Comparison of ENCODE assay signal across 21 cellular contexts in genomic region chr6:149683256-149683860, GRCh38. TPM values are rescaled to one million over a fixed set of nuclear protein-coding genes. Genes with fewer than 3 reads are reported as not detected.
DNase-seq lines count a peak whose midpoint lies in the region; ATAC-seq and TF ChIP-seq lines count a peak whose summit lies in the region.
"Had no signal": no experiment of that assay in that cellular context is flagged by ENCODE, and none has a peak within 500 bp of the region (broad histone marks: within the 10 kb centered on the region; RNA-seq: fewer than 3 reads in every experiment).

No MANE protein-coding gene starts in this region.

- TF ChIP-seq POLR2A in gastrocnemius medialis (IDR thresholded peaks at IDR 0.05), result no peak

- no peaks in the 10 kb centered on the region for H3K9me3 ChIP-seq in Panc1 (ENCODE audit: control insufficient read depth, insufficient read depth, low read depth, low read length)
- H3K9me3 ChIP-seq in cardiac muscle cell (ENCODE audit: low read depth), result no peaks in the 10 kb centered on the region
- no peaks in the 10 kb centered on the region for H3K9me3 ChIP-seq in gastrocnemius medialis
- H3K9me3 ChIP-seq: A549, breast epithelium, SK-N-SH had no signal

- H3K9me3 Mint-ChIP-seq in activated T-helper 1 cell treated with anti-CD3 and anti-CD28 coated beads, Interleukin-12 subunit alpha, Interleukin-12 subunit beta, Interleukin-2, Interleukin-4 antibody, amounts not matched to agents 30 ng/mL and 10 ng/mL and 1 ng/mL, durations not matched to agents 14 hours and 24 hours and 36 hours, result no peaks in the 10 kb centered on the region
- H3K9me3 Mint-ChIP-seq: activated naive CD8-positive, alpha-beta T cell treated with anti-CD3 and anti-CD28 coated beads for 36 hours; CD4-positive, alpha-beta memory T cell had no signal

- peaks cover 28% of the 10 kb centered on the region for H3K36me3 Mint-ChIP-seq in activated T-helper 1 cell treated with anti-CD3 and anti-CD28 coated beads, Interleukin-12 subunit alpha, Interleukin-12 subunit beta, Interleukin-2, Interleukin-4 antibody, amounts not matched to agents 30 ng/mL and 10 ng/mL and 1 ng/mL, durations not matched to agents 14 hours and 24 hours and 36 hours (ENCODE audit: low read depth)

- POLR2A ChIA-PET in Panc1 (lab: Charles Lee), result no interaction called here

- ATAC-seq in Right ventricle myocardium inferior (peak; percentile 82), Panc1 (no peak), gastrocnemius medialis (peak; percentile 95 to 99), GM21447 (IDR thresholded peaks at IDR 0.05; ENCODE audit: unreplicated experiment) (no peak)
- ATAC-seq: A549; left colon; stimulated activated naive CD8-positive, alpha-beta T cell treated with anti-CD3 and anti-CD28 coated beads, Interleukin-15, Interleukin-2, amounts not matched to agents 100 U/mL and 50 U/mL, for 24 hours had no signal

- peaks cover 26% of the 10 kb centered on the region for H3K4me1 Mint-ChIP-seq in activated T-helper 1 cell treated with anti-CD3 and anti-CD28 coated beads, Interleukin-12 subunit alpha, Interleukin-12 subunit beta, Interleukin-2, Interleukin-4 antibody, amounts not matched to agents 30 ng/mL and 10 ng/mL and 1 ng/mL, durations not matched to agents 14 hours and 24 hours and 36 hours (ENCODE audit: low read depth)

- no peaks in the 10 kb centered on the region for H3K4me1 ChIP-seq in Panc1 (ENCODE audit: control insufficient read depth, insufficient read depth, low read length)
- H3K4me1 ChIP-seq in cardiac muscle cell (ENCODE audit: low read depth), result peaks cover 9% of the 10 kb centered on the region
- peaks cover 31 to 40% of the 10 kb centered on the region in 2 donors for H3K4me1 ChIP-seq in gastrocnemius medialis
- H3K4me1 ChIP-seq: A549, breast epithelium had no signal

- no peak for DNase-seq in Right ventricle myocardium inferior (ENCODE audit: missing footprints)
- no peak for DNase-seq in cardiac septum (ENCODE audit: low spot score)
- DNase-seq in Panc1 (ENCODE audit: low read depth, low spot score), result no peak
- DNase-seq in cardiac muscle cell (ENCODE audit: low read depth in 1 of 2, low spot score in 1 of 2), result no peak
- DNase-seq in gastrocnemius medialis, result peak; percentile 6 to 66
- DNase-seq in activated T-helper 1 cell treated with anti-CD3 and anti-CD28 coated beads, Interleukin-12 subunit alpha, Interleukin-12 subunit beta, Interleukin-2, Interleukin-4 antibody, amounts not matched to agents 30 ng/mL and 10 ng/mL and 1 ng/mL, durations not matched to agents 14 hours and 24 hours and 36 hours (ENCODE audit: low spot score), result no peak
- DNase-seq in A172 (ENCODE audit: low spot score), result no peak
- DNase-seq: activated CD4-positive, alpha-beta T cell treated with anti-CD3 and anti-CD28 coated beads, Interleukin-2, amount 50 U/mL, for 1 hour; activated naive CD8-positive, alpha-beta T cell treated with anti-CD3 and anti-CD28 coated beads for 36 hours; activated T-cell treated with anti-CD3 and anti-CD28 coated beads, Interleukin-2, amount 50 U/mL, for 1 hour; CD4-positive, alpha-beta memory T cell; H7; left colon; NCI-H187; OCI-M1; SK-N-SH; stimulated activated CD4-positive, alpha-beta T cell treated with anti-CD3 and anti-CD28 coated beads, Interleukin-15, amount 100 ng/mL, for 24 hours; stimulated activated naive CD8-positive, alpha-beta T cell treated with anti-CD3 and anti-CD28 coated beads, Interleukin-15, Interleukin-2, amounts not matched to agents 100 U/mL and 50 U/mL, for 24 hours had no signal

- no peaks in the 10 kb centered on the region for H3K27me3 Mint-ChIP-seq in activated T-helper 1 cell treated with anti-CD3 and anti-CD28 coated beads, Interleukin-12 subunit alpha, Interleukin-12 subunit beta, Interleukin-2, Interleukin-4 antibody, amounts not matched to agents 30 ng/mL and 10 ng/mL and 1 ng/mL, durations not matched to agents 14 hours and 24 hours and 36 hours (ENCODE audit: insufficient read depth)
- H3K27me3 Mint-ChIP-seq: activated naive CD8-positive, alpha-beta T cell treated with anti-CD3 and anti-CD28 coated beads for 36 hours; CD4-positive, alpha-beta memory T cell had no signal

- H3K36me3 ChIP-seq in Panc1 (ENCODE audit: control insufficient read depth, insufficient read depth, low read length) (peaks cover 16% of the 10 kb centered on the region), cardiac muscle cell (peaks cover 22% of the 10 kb centered on the region), gastrocnemius medialis (peaks cover 0 to 5% of the 10 kb centered on the region in 2 donors)
- H3K36me3 ChIP-seq: breast epithelium had no signal

- in situ Hi-C loops in Panc1 (cut with HindIII; ENCODE audit: low pct_unique_long_range_greater_than_20kb, low sequenced_read_pairs), result no loop called here
- in situ Hi-C loops in gastrocnemius medialis (cut with MboI; ENCODE audit: low sequenced_read_pairs in 4 of 4), result no loop called here

- H3K27ac ChIP-seq in Panc1 (ENCODE audit: low read length), result no peak overlapping the region
- peak overlapping the region; percentile 53 for H3K27ac ChIP-seq in cardiac muscle cell
- peak overlapping the region; percentile 77 to 84 (median 82) for H3K27ac ChIP-seq in gastrocnemius medialis
- H3K27ac ChIP-seq: A549, breast epithelium had no signal

- H3K27me3 ChIP-seq in Panc1 (ENCODE audit: control insufficient read depth, insufficient read depth, low read length) (no peaks in the 10 kb centered on the region), cardiac muscle cell (no peaks in the 10 kb centered on the region), gastrocnemius medialis (no peaks in the 10 kb centered on the region)
- H3K27me3 ChIP-seq: breast epithelium had no signal

- TF ChIP-seq CTCF in Panc1 (IDR thresholded peaks at IDR 0.05) (no peak), cardiac muscle cell (IDR thresholded peaks at IDR 0.05; ENCODE audit: low read depth, low read length) (no peak), gastrocnemius medialis (IDR thresholded peaks at IDR 0.05 in 4 of 5, conservative IDR thresholded peaks at IDR 0.05 in 1 of 5) (no peak)

- intact Hi-C loops in Right ventricle myocardium inferior (cut with DNase I) (no loop called here), cardiac septum (cut with DNase I) (no loop called here), Panc1 (cut with micrococcal nuclease; ENCODE audit: unreplicated experiment) (no loop called here), gastrocnemius medialis (cut with DNase I; ENCODE audit: low total_unique reads) (loop anchor here (2.0 kb wide), 1 partner anchor 35 kb away; the partner anchor contains the start of gene KATNA1)
- intact Hi-C loops in activated T-helper 1 cell treated with anti-CD3 and anti-CD28 coated beads, Interleukin-12 subunit alpha, Interleukin-12 subunit beta, Interleukin-2, Interleukin-4 antibody, amounts not matched to agents 30 ng/mL and 10 ng/mL and 1 ng/mL, durations not matched to agents 14 hours and 24 hours and 36 hours (cut with micrococcal nuclease), result no loop called here

- H3K27ac Mint-ChIP-seq in activated T-helper 1 cell treated with anti-CD3 and anti-CD28 coated beads, Interleukin-12 subunit alpha, Interleukin-12 subunit beta, Interleukin-2, Interleukin-4 antibody, amounts not matched to agents 30 ng/mL and 10 ng/mL and 1 ng/mL, durations not matched to agents 14 hours and 24 hours and 36 hours, result no peak overlapping the region
- H3K27ac Mint-ChIP-seq: activated naive CD8-positive, alpha-beta T cell treated with anti-CD3 and anti-CD28 coated beads for 36 hours had no signal

- BruUV-seq in Panc1 (replicated peaks; lab: Mats Ljungman, UMichigan), result TSS peak; percentile 26

- CTCF ChIA-PET in Panc1 (lab: Charles Lee), result no interaction called here

- no peak overlapping the region for H3K4me3 Mint-ChIP-seq in activated T-helper 1 cell treated with anti-CD3 and anti-CD28 coated beads, Interleukin-12 subunit alpha, Interleukin-12 subunit beta, Interleukin-2, Interleukin-4 antibody, amounts not matched to agents 30 ng/mL and 10 ng/mL and 1 ng/mL, durations not matched to agents 14 hours and 24 hours and 36 hours
- H3K4me3 Mint-ChIP-seq: activated naive CD8-positive, alpha-beta T cell treated with anti-CD3 and anti-CD28 coated beads for 36 hours; CD4-positive, alpha-beta memory T cell had no signal

- no peak overlapping the region for H3K4me3 ChIP-seq in Panc1 (ENCODE audit: low read depth in 2 of 2, low read length in 2 of 2)
- H3K4me3 ChIP-seq in cardiac muscle cell, result no peak overlapping the region
- no peak overlapping the region for H3K4me3 ChIP-seq in gastrocnemius medialis
- H3K4me3 ChIP-seq: A549, breast epithelium had no signal

RNA-seq across cellular contexts. Expression of gene LATS1, which starts 34.5 kb away (rescaled TPM):
- total RNA-seq in Right ventricle myocardium inferior, result 10.3 TPM
- 14.6 TPM for total RNA-seq in cardiac septum
- 36.0 TPM for total RNA-seq in Panc1 (2021; ENCODE audit: unreplicated experiment)
- polyA plus RNA-seq in Panc1 (2012; ENCODE audit: insufficient read length), result 15.9 TPM
- total RNA-seq in cardiac muscle cell, result 9.9 and 13.2 TPM in 2 replicates
- polyA plus RNA-seq in cardiac muscle cell, result 7.2 and 11.3 TPM in 2 replicates
- total RNA-seq in gastrocnemius medialis, result 10 to 100 TPM in 3 of 4 donors, 1 to 10 TPM in 1; 6.3 to 21.8 (median 14.4) TPM
- total RNA-seq in activated T-helper 1 cell treated with anti-CD3 and anti-CD28 coated beads, Interleukin-12 subunit alpha, Interleukin-12 subunit beta, Interleukin-2, Interleukin-4 antibody, amounts not matched to agents 30 ng/mL and 10 ng/mL and 1 ng/mL, durations not matched to agents 14 hours and 24 hours and 36 hours, result 33.1 and 34.0 TPM in 2 replicates
- 15.9 and 17.7 TPM in 2 replicates for total RNA-seq in A172 (2014; rRNA removed; shearing (Covaris generic))

RNA-seq across cellular contexts. Expression of gene KATNA1, which starts 34.8 kb away (rescaled TPM):
- total RNA-seq in Right ventricle myocardium inferior (11.4 TPM), cardiac septum (13.1 TPM), Panc1 (2021; ENCODE audit: unreplicated experiment) (19.7 TPM), cardiac muscle cell (11.5 and 16.1 TPM in 2 replicates), gastrocnemius medialis (10 to 100 TPM; 16.0 to 29.3 (median 26.0) TPM)
- polyA plus RNA-seq in Panc1 (2012; ENCODE audit: insufficient read length), result 17.6 TPM
- polyA plus RNA-seq in cardiac muscle cell, result 22.5 and 34.9 TPM in 2 replicates
- 20.8 and 22.1 TPM in 2 replicates for total RNA-seq in activated T-helper 1 cell treated with anti-CD3 and anti-CD28 coated beads, Interleukin-12 subunit alpha, Interleukin-12 subunit beta, Interleukin-2, Interleukin-4 antibody, amounts not matched to agents 30 ng/mL and 10 ng/mL and 1 ng/mL, durations not matched to agents 14 hours and 24 hours and 36 hours
- total RNA-seq in A172 (2014; rRNA removed; shearing (Covaris generic)), result 33.1 and 40.7 TPM in 2 replicates

Comparison
In these comparisons a context has a peak if more than half of its experiments do, and no peak if none do; other contexts are left out.
1. ATAC-seq: peak in Right ventricle myocardium inferior (single experiment) and gastrocnemius medialis (2 of 2); none in Panc1 (single experiment) and GM21447 (single experiment).
2. DNase-seq: peak in gastrocnemius medialis (2 of 2); none in Right ventricle myocardium inferior (single experiment), cardiac septum (single experiment), Panc1 (single experiment), cardiac muscle cell (0 of 2), activated T-helper 1 cell treated with anti-CD3 and anti-CD28 coated beads, Interleukin-12 subunit alpha, Interleukin-12 subunit beta, Interleukin-2, Interleukin-4 antibody, amounts not matched to agents 30 ng/mL and 10 ng/mL and 1 ng/mL, durations not matched to agents 14 hours and 24 hours and 36 hours (single experiment) and A172 (single experiment).